Comparison of ENCODE assay signal across 8 cellular contexts in the genomic region with DNA sequence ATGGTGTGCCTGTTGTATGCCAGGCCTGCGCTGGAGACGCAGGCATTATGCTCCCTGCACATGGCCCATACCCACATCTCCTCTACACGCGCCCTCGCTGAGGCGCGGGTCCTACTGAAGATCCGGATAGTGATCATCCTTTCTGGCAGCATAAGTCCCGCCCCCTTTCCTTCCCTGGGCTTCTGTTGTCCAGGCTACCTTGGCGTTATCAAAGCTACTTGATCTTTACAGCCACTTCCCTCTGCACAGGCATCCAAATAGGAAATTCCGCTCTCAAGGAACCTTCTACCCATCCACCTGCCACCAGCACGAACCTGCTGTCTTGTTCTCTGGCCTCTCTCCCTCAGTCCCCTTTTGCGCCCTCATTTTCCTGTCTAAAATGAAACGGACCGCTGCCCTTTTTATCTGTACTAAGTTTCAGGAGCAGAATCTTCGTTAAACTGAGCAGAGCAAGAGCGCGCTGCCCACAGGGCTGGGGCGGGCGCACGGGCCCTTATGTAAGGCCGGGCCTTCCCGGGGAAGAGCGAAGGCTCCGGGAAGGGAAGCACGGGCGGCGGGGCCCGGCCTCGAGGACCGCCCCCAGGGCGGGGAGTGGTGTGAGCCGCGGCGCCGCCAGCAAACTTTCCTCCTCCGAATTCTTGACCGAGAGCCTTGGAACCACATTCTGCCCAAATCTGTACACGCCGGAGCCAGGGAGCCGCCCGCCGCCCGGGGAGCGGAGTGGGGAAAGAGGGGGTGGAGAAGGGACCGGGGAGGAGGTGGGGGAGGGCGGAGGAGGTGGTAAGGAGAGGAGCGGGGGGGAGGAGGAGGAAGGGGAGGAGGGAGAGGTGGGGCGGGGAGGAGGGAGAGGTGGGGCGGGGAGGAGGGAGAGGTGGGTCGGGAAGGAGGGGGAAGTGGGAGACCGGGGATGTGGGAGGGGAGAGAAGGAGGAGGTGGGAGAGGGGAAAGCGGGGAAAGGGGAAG. TPM values are rescaled to one million over a fixed set of nuclear protein-coding genes. Genes with fewer than 3 reads are reported as not detected.
DNase-seq lines count a peak whose midpoint lies in the region; ATAC-seq and TF ChIP-seq lines count a peak whose summit lies in the region.

No MANE protein-coding gene starts in this region.

- H3K4me1 ChIP-seq in GM23338 (ENCODE audit: insufficient read depth) (peaks cover 8% of the 10 kb centered on the region), spleen (peaks cover 4 to 38% (median 24%) of the 10 kb centered on the region in 6 donors)

- H3K4me3 ChIP-seq in GM23338 (peak overlapping the region; percentile 98), coronary artery (peak overlapping the region; percentile 78), spleen (peak overlapping the region; percentile 40 to 69 (median 58))

- H3K4me2 ChIP-seq in GM23338: peak overlapping the region; percentile 98

- no peak for TF ChIP-seq CTCF in GM23338 (conservative IDR thresholded peaks at IDR 0.05; ENCODE audit: low read depth in 2 of 2)
- no peak for TF ChIP-seq CTCF in VCaP (conservative IDR thresholded peaks at IDR 0.05)
- no peak for TF ChIP-seq CTCF in coronary artery (IDR thresholded peaks at IDR 0.05)
- no peak for TF ChIP-seq CTCF in spleen (IDR thresholded peaks at IDR 0.05 in 8 of 11, conservative IDR thresholded peaks at IDR 0.05 in 3 of 11)

- no peaks in the 10 kb centered on the region for H3K36me3 Mint-ChIP-seq in GM23338 (ENCODE audit: low read depth)

- no peaks in the 10 kb centered on the region for H3K79me2 ChIP-seq in GM23338 (replicated peaks; ENCODE audit: insufficient read depth)

- H3K9me2 ChIP-seq in GM23338 (ENCODE audit: insufficient read depth): no peaks in the 10 kb centered on the region

- DNase-seq in DMS79 treated with DMSO at 0.1 percent for 48 hours (lab: John Stamatoyannopoulos, UW) (peak; percentile 42), GM23338 (ENCODE audit: low spot score) (peak; percentile 78), NCI-H1105 treated with DMSO at 0.1 percent for 48 hours (lab: John Stamatoyannopoulos, UW) (peak; percentile 32), coronary artery (ENCODE audit: low spot score) (peak; percentile 95), kidney tubule cell (ENCODE audit: low spot score) (peak; percentile 81), spleen (peak; percentile 94)

- H3K4me3 Mint-ChIP-seq in GM23338: peak overlapping the region; percentile 87

- H2AFZ ChIP-seq in GM23338: peak overlapping the region; percentile 100

- H3K9me3 ChIP-seq in spleen: no peaks in the 10 kb centered on the region

- H3K27me3 Mint-ChIP-seq in GM23338 (ENCODE audit: insufficient read depth, low read depth, poor library complexity): peaks cover 16% of the 10 kb centered on the region

- peaks cover 12% of the 10 kb centered on the region; the same call in 1 of the 2 replicates for H3K27me3 ChIP-seq in GM23338 (ENCODE audit: insufficient read depth)
- H3K27me3 ChIP-seq in spleen (replicated peaks in 1 of 7): no peaks in the 10 kb centered on the region

- H3K36me3 ChIP-seq in GM23338 (ENCODE audit: insufficient read depth) (no peaks in the 10 kb centered on the region), spleen (no peaks in the 10 kb centered on the region)

- WGBS in spleen, 5 donors: 9 to 15% (median 11%) methylated on average over 39 to 52 of the region's 53 CpGs

- peaks cover 10% of the 10 kb centered on the region for H3F3A ChIP-seq in GM23338 (replicated peaks; ENCODE audit: low read depth)

- intact Hi-C loops in spleen (cut with DNase I; ENCODE audit: low total_unique reads): no loop called here

- peaks cover 15% of the 10 kb centered on the region for H3K4me1 Mint-ChIP-seq in GM23338

- peak overlapping the region; percentile 90 for H3K27ac Mint-ChIP-seq in GM23338

- peak overlapping the region; percentile 99 for H3K27ac ChIP-seq in GM23338 (ENCODE audit: low read depth)
- H3K27ac ChIP-seq in VCaP: peak overlapping the region; percentile 97
- peak overlapping the region; percentile 84 to 96 for H3K27ac ChIP-seq in coronary artery
- peak overlapping the region; percentile 78 to 95 (median 91) for H3K27ac ChIP-seq in spleen

- H4K20me1 ChIP-seq in GM23338 (replicated peaks; ENCODE audit: insufficient read depth): no peaks in the 10 kb centered on the region

- H3K9me3 Mint-ChIP-seq in GM23338: no peaks in the 10 kb centered on the region; the same call in 2 of the 3 replicates

- peak; percentile 82 for ATAC-seq in GM23338
- no peak for ATAC-seq in HG02610 (IDR thresholded peaks at IDR 0.05; ENCODE audit: unreplicated experiment)

- peak in 1 of 3 donors; percentile 80 for TF ChIP-seq POLR2A in spleen (IDR thresholded peaks at IDR 0.05)

TF ChIP-seq in GM23338, 12 proteins besides CTCF, POLR2A, EP300 and RAD21:
- TF ChIP-seq STAT1 (IDR thresholded peaks at IDR 0.05; ENCODE audit: unreplicated experiment) (no peak), POLR2AphosphoS5 (IDR thresholded peaks at IDR 0.05; ENCODE audit: low read depth) (peak; percentile 30)

RNA-seq across cellular contexts. Expression of a gene that starts 0.9 kb away (rescaled TPM):
- not detected in 2 replicates for total RNA-seq in GM23338 (2014; rRNA removed; shearing (Covaris generic))
- polyA plus RNA-seq in GM23338 (2016; fragmentation: Nextera tagmentation; extraction: Ambion mirVana) (0.21 TPM in 1 of 2 replicates, not detected in the other), spleen (under 1 TPM in 1 of 3 donors, not detected in 2; 0.05 TPM)
- total RNA-seq in spleen: not detected

RNA-seq across cellular contexts. Expression of a gene that starts 44.4 kb away (rescaled TPM):
- total RNA-seq in GM23338 (2014; rRNA removed; shearing (Covaris generic)): 712 and 727 TPM in 2 replicates
- polyA plus RNA-seq in GM23338 (2016; fragmentation: Nextera tagmentation; extraction: Ambion mirVana) (2,890 and 2,970 TPM in 2 replicates), spleen (100 to 1,000 TPM; 295 to 528 (median 353) TPM)
- total RNA-seq in spleen: 100 to 1,000 TPM; 221 to 400 (median 295) TPM

Comparison
In these comparisons a context has a peak if more than half of its experiments do, and no peak if none do; other contexts are left out.
1. DNase-seq: peak in every context shown above with its lines; median percentile 95 in coronary artery; 94 in spleen; 81 in kidney tubule cell; 78 in GM23338; 42 in DMS79 treated with DMSO at 0.1 percent for 48 hours; 32 in NCI-H1105 treated with DMSO at 0.1 percent for 48 hours.